Comparison of ENCODE assay signal across 1 cellular context in the genomic region with DNA sequence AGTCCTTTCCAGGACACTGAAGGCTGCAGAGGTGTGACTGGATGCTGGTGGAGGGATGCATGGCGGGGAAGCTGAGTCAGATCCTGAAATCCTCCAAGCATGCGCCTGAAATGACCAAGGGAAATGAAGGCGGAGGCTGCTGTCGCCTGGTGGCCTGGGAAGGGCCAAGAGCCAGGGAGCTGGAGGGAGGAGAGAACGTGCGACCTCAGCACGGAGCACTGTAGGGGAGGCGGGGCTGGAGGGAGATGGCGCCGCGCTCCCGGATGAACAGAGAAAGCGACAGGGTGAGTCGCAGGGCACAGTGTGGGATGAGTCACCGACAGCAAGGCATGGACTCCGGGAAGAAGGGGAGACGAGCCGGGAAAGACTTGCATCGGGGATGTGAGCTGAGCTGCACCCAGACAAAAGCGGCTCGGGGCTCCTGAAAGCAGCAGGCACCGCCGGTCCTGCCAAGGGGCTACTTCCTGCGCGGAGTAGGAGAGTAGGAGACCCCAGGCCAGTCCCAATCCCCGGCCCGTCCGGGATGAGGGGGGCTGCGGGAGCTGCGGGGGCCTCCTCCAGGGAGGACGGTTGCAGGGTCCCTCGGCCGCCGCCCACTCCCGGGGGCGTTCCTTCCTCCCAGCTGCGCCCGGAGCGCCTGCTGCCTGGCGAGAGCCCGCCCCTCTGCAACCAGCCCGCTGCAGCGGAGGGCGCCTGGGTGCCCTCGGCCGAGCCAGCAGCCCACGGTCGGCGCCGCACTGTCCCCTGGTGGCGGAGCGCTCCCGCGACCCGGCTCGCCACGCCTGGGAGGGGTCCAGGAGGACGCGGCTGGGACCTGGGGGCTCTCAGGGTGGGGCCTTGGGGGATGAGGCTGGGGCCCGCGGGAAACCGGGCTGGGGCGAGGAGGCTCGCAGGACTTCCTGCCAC.
TF ChIP-seq lines count a peak whose summit lies in the region.

No MANE protein-coding gene starts in this region.

TF ChIP-seq in GM23338, 12 proteins besides CTCF, POLR2A, EP300 and RAD21 (continued from another document):
- TF ChIP-seq, protein P1, sequence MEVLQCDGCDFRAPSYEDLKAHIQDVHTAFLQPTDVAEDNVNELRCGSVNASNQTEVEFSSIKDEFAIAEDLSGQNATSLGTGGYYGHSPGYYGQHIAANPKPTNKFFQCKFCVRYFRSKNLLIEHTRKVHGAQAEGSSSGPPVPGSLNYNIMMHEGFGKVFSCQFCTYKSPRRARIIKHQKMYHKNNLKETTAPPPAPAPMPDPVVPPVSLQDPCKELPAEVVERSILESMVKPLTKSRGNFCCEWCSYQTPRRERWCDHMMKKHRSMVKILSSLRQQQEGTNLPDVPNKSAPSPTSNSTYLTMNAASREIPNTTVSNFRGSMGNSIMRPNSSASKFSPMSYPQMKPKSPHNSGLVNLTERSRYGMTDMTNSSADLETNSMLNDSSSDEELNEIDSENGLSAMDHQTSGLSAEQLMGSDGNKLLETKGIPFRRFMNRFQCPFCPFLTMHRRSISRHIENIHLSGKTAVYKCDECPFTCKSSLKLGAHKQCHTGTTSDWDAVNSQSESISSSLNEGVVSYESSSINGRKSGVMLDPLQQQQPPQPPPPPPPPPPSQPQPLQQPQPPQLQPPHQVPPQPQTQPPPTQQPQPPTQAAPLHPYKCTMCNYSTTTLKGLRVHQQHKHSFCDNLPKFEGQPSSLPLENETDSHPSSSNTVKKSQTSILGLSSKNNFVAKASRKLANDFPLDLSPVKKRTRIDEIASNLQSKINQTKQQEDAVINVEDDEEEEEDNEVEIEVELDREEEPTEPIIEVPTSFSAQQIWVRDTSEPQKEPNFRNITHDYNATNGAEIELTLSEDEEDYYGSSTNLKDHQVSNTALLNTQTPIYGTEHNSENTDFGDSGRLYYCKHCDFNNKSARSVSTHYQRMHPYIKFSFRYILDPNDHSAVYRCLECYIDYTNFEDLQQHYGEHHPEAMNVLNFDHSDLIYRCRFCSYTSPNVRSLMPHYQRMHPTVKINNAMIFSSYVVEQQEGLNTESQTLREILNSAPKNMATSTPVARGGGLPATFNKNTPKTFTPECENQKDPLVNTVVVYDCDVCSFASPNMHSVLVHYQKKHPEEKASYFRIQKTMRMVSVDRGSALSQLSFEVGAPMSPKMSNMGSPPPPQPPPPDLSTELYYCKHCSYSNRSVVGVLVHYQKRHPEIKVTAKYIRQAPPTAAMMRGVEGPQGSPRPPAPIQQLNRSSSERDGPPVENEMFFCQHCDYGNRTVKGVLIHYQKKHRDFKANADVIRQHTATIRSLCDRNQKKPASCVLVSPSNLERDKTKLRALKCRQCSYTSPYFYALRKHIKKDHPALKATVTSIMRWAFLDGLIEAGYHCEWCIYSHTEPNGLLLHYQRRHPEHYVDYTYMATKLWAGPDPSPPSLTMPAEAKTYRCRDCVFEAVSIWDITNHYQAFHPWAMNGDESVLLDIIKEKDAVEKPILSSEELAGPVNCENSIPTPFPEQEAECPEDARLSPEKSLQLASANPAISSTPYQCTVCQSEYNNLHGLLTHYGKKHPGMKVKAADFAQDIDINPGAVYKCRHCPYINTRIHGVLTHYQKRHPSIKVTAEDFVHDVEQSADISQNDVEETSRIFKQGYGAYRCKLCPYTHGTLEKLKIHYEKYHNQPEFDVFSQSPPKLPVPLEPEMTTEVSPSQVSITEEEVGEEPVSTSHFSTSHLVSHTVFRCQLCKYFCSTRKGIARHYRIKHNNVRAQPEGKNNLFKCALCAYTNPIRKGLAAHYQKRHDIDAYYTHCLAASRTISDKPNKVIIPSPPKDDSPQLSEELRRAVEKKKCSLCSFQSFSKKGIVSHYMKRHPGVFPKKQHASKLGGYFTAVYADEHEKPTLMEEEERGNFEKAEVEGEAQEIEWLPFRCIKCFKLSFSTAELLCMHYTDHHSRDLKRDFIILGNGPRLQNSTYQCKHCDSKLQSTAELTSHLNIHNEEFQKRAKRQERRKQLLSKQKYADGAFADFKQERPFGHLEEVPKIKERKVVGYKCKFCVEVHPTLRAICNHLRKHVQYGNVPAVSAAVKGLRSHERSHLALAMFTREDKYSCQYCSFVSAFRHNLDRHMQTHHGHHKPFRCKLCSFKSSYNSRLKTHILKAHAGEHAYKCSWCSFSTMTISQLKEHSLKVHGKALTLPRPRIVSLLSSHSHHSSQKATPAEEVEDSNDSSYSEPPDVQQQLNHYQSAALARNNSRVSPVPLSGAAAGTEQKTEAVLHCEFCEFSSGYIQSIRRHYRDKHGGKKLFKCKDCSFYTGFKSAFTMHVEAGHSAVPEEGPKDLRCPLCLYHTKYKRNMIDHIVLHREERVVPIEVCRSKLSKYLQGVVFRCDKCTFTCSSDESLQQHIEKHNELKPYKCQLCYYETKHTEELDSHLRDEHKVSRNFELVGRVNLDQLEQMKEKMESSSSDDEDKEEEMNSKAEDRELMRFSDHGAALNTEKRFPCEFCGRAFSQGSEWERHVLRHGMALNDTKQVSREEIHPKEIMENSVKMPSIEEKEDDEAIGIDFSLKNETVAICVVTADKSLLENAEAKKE (CRISPR knock-in tag; IDR thresholded peaks at IDR 0.05), result no peak
- TF ChIP-seq JUNB (IDR thresholded peaks at IDR 0.05; ENCODE audit: unreplicated experiment) (no peak), NANOG (IDR thresholded peaks at IDR 0.05; ENCODE audit: borderline replicate concordance) (no peak)
- TF ChIP-seq, protein P2, sequence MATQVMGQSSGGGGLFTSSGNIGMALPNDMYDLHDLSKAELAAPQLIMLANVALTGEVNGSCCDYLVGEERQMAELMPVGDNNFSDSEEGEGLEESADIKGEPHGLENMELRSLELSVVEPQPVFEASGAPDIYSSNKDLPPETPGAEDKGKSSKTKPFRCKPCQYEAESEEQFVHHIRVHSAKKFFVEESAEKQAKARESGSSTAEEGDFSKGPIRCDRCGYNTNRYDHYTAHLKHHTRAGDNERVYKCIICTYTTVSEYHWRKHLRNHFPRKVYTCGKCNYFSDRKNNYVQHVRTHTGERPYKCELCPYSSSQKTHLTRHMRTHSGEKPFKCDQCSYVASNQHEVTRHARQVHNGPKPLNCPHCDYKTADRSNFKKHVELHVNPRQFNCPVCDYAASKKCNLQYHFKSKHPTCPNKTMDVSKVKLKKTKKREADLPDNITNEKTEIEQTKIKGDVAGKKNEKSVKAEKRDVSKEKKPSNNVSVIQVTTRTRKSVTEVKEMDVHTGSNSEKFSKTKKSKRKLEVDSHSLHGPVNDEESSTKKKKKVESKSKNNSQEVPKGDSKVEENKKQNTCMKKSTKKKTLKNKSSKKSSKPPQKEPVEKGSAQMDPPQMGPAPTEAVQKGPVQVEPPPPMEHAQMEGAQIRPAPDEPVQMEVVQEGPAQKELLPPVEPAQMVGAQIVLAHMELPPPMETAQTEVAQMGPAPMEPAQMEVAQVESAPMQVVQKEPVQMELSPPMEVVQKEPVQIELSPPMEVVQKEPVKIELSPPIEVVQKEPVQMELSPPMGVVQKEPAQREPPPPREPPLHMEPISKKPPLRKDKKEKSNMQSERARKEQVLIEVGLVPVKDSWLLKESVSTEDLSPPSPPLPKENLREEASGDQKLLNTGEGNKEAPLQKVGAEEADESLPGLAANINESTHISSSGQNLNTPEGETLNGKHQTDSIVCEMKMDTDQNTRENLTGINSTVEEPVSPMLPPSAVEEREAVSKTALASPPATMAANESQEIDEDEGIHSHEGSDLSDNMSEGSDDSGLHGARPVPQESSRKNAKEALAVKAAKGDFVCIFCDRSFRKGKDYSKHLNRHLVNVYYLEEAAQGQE (IDR thresholded peaks at IDR 0.05; ENCODE audit: unreplicated experiment), result no peak
